17 cellular contexts compared by ENCODE assay signal in the genomic region with DNA sequence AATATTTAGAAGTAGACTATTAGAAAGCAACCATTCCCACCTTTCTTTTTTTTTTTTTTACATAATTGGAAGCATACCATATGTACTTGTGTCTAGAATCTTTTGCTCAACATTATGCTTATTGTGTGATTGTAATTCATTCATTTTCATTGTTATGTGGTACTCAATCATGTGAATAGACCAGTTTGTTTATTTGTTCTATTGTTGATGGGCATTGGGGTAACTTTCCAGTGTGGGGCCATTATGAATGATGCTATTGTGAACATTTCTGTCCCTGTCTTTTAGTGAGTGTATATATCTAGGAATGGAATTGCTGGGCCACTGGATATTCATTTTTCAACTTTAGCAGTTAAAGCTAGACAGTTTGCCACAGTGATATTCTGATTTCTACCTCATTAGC.
DNase-seq lines count a peak whose midpoint lies in the region; ATAC-seq and TF ChIP-seq lines count a peak whose summit lies in the region.
"Had no signal": no experiment of that assay in that cellular context is flagged by ENCODE, and none has a peak within 500 bp of the region (broad histone marks: within the 10 kb centered on the region; RNA-seq: fewer than 3 reads in every experiment).

No MANE protein-coding gene starts in this region.

- H3K27ac ChIP-seq in heart right ventricle = no peak overlapping the region
- H3K27ac ChIP-seq: BLaER1 treated with 17β-estradiol and CSF1 and Interleukin-3, amounts not matched to agents 10 nM and 100 nM had no signal

- no peaks in the 10 kb centered on the region for H3K9me3 ChIP-seq in heart right ventricle
- H3K9me3 ChIP-seq: BLaER1 treated with 17β-estradiol and CSF1 and Interleukin-3, amounts not matched to agents 10 nM and 100 nM had no signal

- TF ChIP-seq CTCF in heart right ventricle (IDR thresholded peaks at IDR 0.05) (no peak), foreskin fibroblast (IDR thresholded peaks at IDR 0.05; ENCODE audit: low read depth, low read length) (no peak)

- H3K4me3 ChIP-seq in heart right ventricle (no peak overlapping the region), foreskin fibroblast (ENCODE audit: low read depth in 1 of 2, low read length in 2 of 2) (no peak overlapping the region)
- H3K4me3 ChIP-seq: BLaER1 treated with 17β-estradiol and CSF1 and Interleukin-3, amounts not matched to agents 10 nM and 100 nM had no signal

- H3K4me1 Mint-ChIP-seq in activated naive CD8-positive, alpha-beta T cell treated with anti-CD3 and anti-CD28 coated beads for 36 hours = peaks cover 4% of the 10 kb centered on the region
- no peaks in the 10 kb centered on the region for H3K4me1 Mint-ChIP-seq in activated naive CD8-positive, alpha-beta T cell treated with anti-CD3 and anti-CD28 coated beads, Interleukin-2, amount 50 U/mL, for 24 hours

- no peaks in the 10 kb centered on the region for H3K27me3 ChIP-seq in heart right ventricle
- H3K27me3 ChIP-seq: BLaER1 treated with 17β-estradiol and CSF1 and Interleukin-3, amounts not matched to agents 10 nM and 100 nM had no signal

- no peaks in the 10 kb centered on the region for H3K27me3 Mint-ChIP-seq in activated naive CD8-positive, alpha-beta T cell treated with anti-CD3 and anti-CD28 coated beads for 36 hours
- no peaks in the 10 kb centered on the region for H3K27me3 Mint-ChIP-seq in activated naive CD8-positive, alpha-beta T cell treated with anti-CD3 and anti-CD28 coated beads, Interleukin-2, amount 50 U/mL, for 24 hours
- H3K27me3 Mint-ChIP-seq: CD4-positive, CD25-positive, alpha-beta regulatory T cell had no signal

- H3K4me1 ChIP-seq in heart right ventricle = peaks cover 0 to 8% (median 0%) of the 10 kb centered on the region in 9 donors
- H3K4me1 ChIP-seq: BLaER1 treated with 17β-estradiol and CSF1 and Interleukin-3, amounts not matched to agents 10 nM and 100 nM had no signal

- DNase-seq in activated naive CD8-positive, alpha-beta T cell treated with anti-CD3 and anti-CD28 coated beads for 36 hours = no peak
- DNase-seq in activated naive CD8-positive, alpha-beta T cell treated with anti-CD3 and anti-CD28 coated beads, Interleukin-2, amount 50 U/mL, for 24 hours = no peak
- DNase-seq in globus pallidus (ENCODE audit: low spot score) = peak; percentile 72
- peak; percentile 32 for DNase-seq in putamen (ENCODE audit: low spot score)
- no peak for DNase-seq in heart right ventricle
- no peak for DNase-seq in foreskin fibroblast
- DNase-seq: 8988T; AML-193; Calu3; CD4-positive, CD25-positive, alpha-beta regulatory T cell; DMS 273 treated with DMSO at 0.1 percent for 48 hours; DMS79; HCEC 1CT; HFFc6 had no signal

- H3K9me3 Mint-ChIP-seq in activated naive CD8-positive, alpha-beta T cell treated with anti-CD3 and anti-CD28 coated beads for 36 hours = no peaks in the 10 kb centered on the region
- no peaks in the 10 kb centered on the region for H3K9me3 Mint-ChIP-seq in activated naive CD8-positive, alpha-beta T cell treated with anti-CD3 and anti-CD28 coated beads, Interleukin-2, amount 50 U/mL, for 24 hours
- H3K9me3 Mint-ChIP-seq: CD4-positive, CD25-positive, alpha-beta regulatory T cell; HFFc6 had no signal

- H3K36me3 Mint-ChIP-seq in activated naive CD8-positive, alpha-beta T cell treated with anti-CD3 and anti-CD28 coated beads for 36 hours = peaks cover 37% of the 10 kb centered on the region
- H3K36me3 Mint-ChIP-seq in activated naive CD8-positive, alpha-beta T cell treated with anti-CD3 and anti-CD28 coated beads, Interleukin-2, amount 50 U/mL, for 24 hours (ENCODE audit: low read depth) = peaks cover 54% of the 10 kb centered on the region

- H3K36me3 ChIP-seq in heart right ventricle = peaks cover 0 to 97% (median 38%) of the 10 kb centered on the region in 9 donors

- H3K27ac Mint-ChIP-seq in activated naive CD8-positive, alpha-beta T cell treated with anti-CD3 and anti-CD28 coated beads for 36 hours = peak overlapping the region; percentile 28
- no peak overlapping the region for H3K27ac Mint-ChIP-seq in activated naive CD8-positive, alpha-beta T cell treated with anti-CD3 and anti-CD28 coated beads, Interleukin-2, amount 50 U/mL, for 24 hours
- H3K27ac Mint-ChIP-seq: HFFc6 had no signal

- no peak for ATAC-seq in activated naive CD8-positive, alpha-beta T cell treated with anti-CD3 and anti-CD28 coated beads, Interleukin-2, amount 50 U/mL, for 24 hours
- ATAC-seq in heart right ventricle = no peak
- no peak for ATAC-seq in GM18519 (IDR thresholded peaks at IDR 0.05; ENCODE audit: low FRiP score, unreplicated experiment)
- ATAC-seq: HepG2 had no signal

- H3K4me3 Mint-ChIP-seq in activated naive CD8-positive, alpha-beta T cell treated with anti-CD3 and anti-CD28 coated beads for 36 hours = no peak overlapping the region
- H3K4me3 Mint-ChIP-seq in activated naive CD8-positive, alpha-beta T cell treated with anti-CD3 and anti-CD28 coated beads, Interleukin-2, amount 50 U/mL, for 24 hours = no peak overlapping the region
- H3K4me3 Mint-ChIP-seq: CD4-positive, CD25-positive, alpha-beta regulatory T cell; HFFc6 had no signal

- intact Hi-C loops in heart right ventricle (cut with DNase I) = loop anchor here in 5 of 10 donors (5.0 to 10.0 kb wide), 3 partner anchors 53 to 65 kb away; partner anchors contain the start of gene SEC24B (in 4 of the 5)

Comparison
In these comparisons a context has a peak if more than half of its experiments do, and no peak if none do; other contexts are left out.
1. DNase-seq: peak in globus pallidus (single experiment) and putamen (single experiment); none in activated naive CD8-positive, alpha-beta T cell treated with anti-CD3 and anti-CD28 coated beads for 36 hours (single experiment), activated naive CD8-positive, alpha-beta T cell treated with anti-CD3 and anti-CD28 coated beads, Interleukin-2, amount 50 U/mL, for 24 hours (single experiment), heart right ventricle (0 of 2) and foreskin fibroblast (0 of 2).